34 cellular contexts compared by ENCODE assay signal in genomic region chr13:75091185-75091584, GRCh38.
"Had no signal": no experiment of that assay in that cellular context is flagged by ENCODE, and none has a peak within 500 bp of the region (broad histone marks: within the 10 kb centered on the region; RNA-seq: fewer than 3 reads in every experiment).

No MANE protein-coding gene starts in this region.

- H3K4me3 ChIP-seq: ascending aorta, Peyer's patch, SJSA1 had no signal

- H3K9me3 Mint-ChIP-seq: activated CD4-positive, alpha-beta T cell treated with anti-CD3 and anti-CD28 coated beads, Interleukin-2, amount 10 ng/mL, durations not matched to agents 24 days and 14 days; activated naive CD4-positive, alpha-beta T cell treated with anti-CD3 and anti-CD28 coated beads, Interleukin-2, amount 50 U/mL, for 24 hours; activated naive CD8-positive, alpha-beta T cell treated with anti-CD3 and anti-CD28 coated beads, Interleukin-2, amount 10 ng/mL, durations not matched to agents 7 days and 5 days; activated T-cell treated with anti-CD3 and anti-CD28 coated beads, Interleukin-2, amount 50 U/mL, for 24 hours; activated T-helper 2 cell treated with anti-CD3 and anti-CD28 coated beads, Interferon-gamma antibody, Interleukin-2, Interleukin-4, amounts not matched to agents 10 μg/mL and 5 μg/mL and 100 μg/mL, durations not matched to agents 14 hours and 24 hours and 36 hours; T-helper 1 cell treated with Interleukin-12 subunit alpha and Interleukin-12 subunit beta and Interleukin-4 antibody, amounts not matched to agents 30 μg/mL and 1 μg/mL, for 36 hours; T-helper 2 cell treated with Interferon-gamma antibody and Interleukin-4, amounts not matched to agents 5 μg/mL and 100 μg/mL, for 36 hours had no signal

- H3K27me3 ChIP-seq: ascending aorta, Peyer's patch, SJSA1 had no signal

- H3K27ac ChIP-seq: ascending aorta, Peyer's patch, SJSA1 had no signal

- H3K27ac Mint-ChIP-seq: activated CD4-positive, alpha-beta T cell treated with anti-CD3 and anti-CD28 coated beads, Interleukin-2, amount 10 ng/mL, durations not matched to agents 24 days and 14 days; activated CD8-positive, alpha-beta T cell treated with anti-CD3 and anti-CD28 coated beads, Interleukin-2, amount 10 ng/mL, durations not matched to agents 7 days and 5 days; activated naive CD4-positive, alpha-beta T cell treated with anti-CD3 and anti-CD28 coated beads, Interleukin-2, amount 50 U/mL, for 24 hours; activated naive CD8-positive, alpha-beta T cell treated with anti-CD3 and anti-CD28 coated beads, Interleukin-2, amount 10 ng/mL, durations not matched to agents 7 days and 5 days; activated T-cell treated with anti-CD3 and anti-CD28 coated beads, Interleukin-2, amount 50 U/mL, for 24 hours; activated T-helper 2 cell treated with anti-CD3 and anti-CD28 coated beads, Interferon-gamma antibody, Interleukin-2, Interleukin-4, amounts not matched to agents 10 μg/mL and 5 μg/mL and 100 μg/mL, durations not matched to agents 14 hours and 24 hours and 36 hours; T-helper 1 cell treated with Interleukin-12 subunit alpha and Interleukin-12 subunit beta and Interleukin-4 antibody, amounts not matched to agents 30 μg/mL and 1 μg/mL, for 36 hours; T-helper 2 cell treated with Interferon-gamma antibody and Interleukin-4, amounts not matched to agents 5 μg/mL and 100 μg/mL, for 36 hours had no signal

- H3K9ac ChIP-seq: SK-N-SH had no signal

- H3K4me1 Mint-ChIP-seq: activated CD4-positive, alpha-beta T cell treated with anti-CD3 and anti-CD28 coated beads, Interleukin-2, amount 10 ng/mL, durations not matched to agents 24 days and 14 days; activated naive CD4-positive, alpha-beta T cell treated with anti-CD3 and anti-CD28 coated beads, Interleukin-2, amount 50 U/mL, for 24 hours had no signal

- H3K9me3 ChIP-seq: ascending aorta, Peyer's patch, SJSA1, SK-N-SH had no signal

- H3K27me3 Mint-ChIP-seq: activated CD4-positive, alpha-beta T cell treated with anti-CD3 and anti-CD28 coated beads, Interleukin-2, amount 10 ng/mL, durations not matched to agents 24 days and 14 days; activated naive CD8-positive, alpha-beta T cell treated with anti-CD3 and anti-CD28 coated beads, Interleukin-2, amount 10 ng/mL, durations not matched to agents 7 days and 5 days had no signal

- H3K36me3 ChIP-seq: ascending aorta, Peyer's patch, SJSA1 had no signal

- H3K4me1 ChIP-seq: ascending aorta, Peyer's patch, SJSA1 had no signal

- ATAC-seq: activated CD8-positive, alpha-beta T cell treated with anti-CD3 and anti-CD28 coated beads, Interleukin-2, amount 10 ng/mL, durations not matched to agents 7 days and 5 days; PC-3 had no signal

- H3K4me2 ChIP-seq: SK-N-SH had no signal

- DNase-seq: activated CD4-positive, alpha-beta T cell treated with anti-CD3 and anti-CD28 coated beads, Interleukin-2, amount 10 ng/mL, durations not matched to agents 24 days and 14 days; activated CD4-positive, alpha-beta T cell treated with anti-CD3 and anti-CD28 coated beads, Interleukin-2, amount 50 U/mL, for 4 hours; activated CD8-positive, alpha-beta T cell treated with anti-CD3 and anti-CD28 coated beads, Interleukin-2, amount 10 ng/mL, durations not matched to agents 7 days and 5 days; activated gamma-delta T cell; activated naive CD4-positive, alpha-beta T cell treated with Interleukin-2 at 50 U/mL for 16 hours; activated naive CD8-positive, alpha-beta T cell treated with anti-CD3 and anti-CD28 coated beads, Interleukin-2, amount 10 ng/mL, durations not matched to agents 7 days and 5 days; activated T-cell treated with anti-CD3 and anti-CD28 coated beads, Interleukin-2, amount 50 U/mL, for 24 hours; amygdala; caudate nucleus; cerebellar nuclear complex; Karpas-422; KBM-7; MV-4-11; NCI-H1092; NCI-H1417; NCI-H146; NCI-H187 treated with DMSO at 0.1 percent for 48 hours; NCI-H2081; NCI-H2171 treated with DMSO at 0.1 percent for 48 hours; NCI-H226; NCI-H446 treated with DMSO at 0.1 percent for 48 hours; NCI-H524; NCI-H69; PC-3; Peyer's patch; RPMI8226; SHP77 treated with DMSO at 0.1 percent for 48 hours; SK-N-SH had no signal

- H3K36me3 Mint-ChIP-seq: activated naive CD4-positive, alpha-beta T cell treated with anti-CD3 and anti-CD28 coated beads, Interleukin-2, amount 50 U/mL, for 24 hours; activated naive CD8-positive, alpha-beta T cell treated with anti-CD3 and anti-CD28 coated beads, Interleukin-2, amount 10 ng/mL, durations not matched to agents 7 days and 5 days had no signal

- H3K4me3 Mint-ChIP-seq: activated CD4-positive, alpha-beta T cell treated with anti-CD3 and anti-CD28 coated beads, Interleukin-2, amount 10 ng/mL, durations not matched to agents 24 days and 14 days; activated CD8-positive, alpha-beta T cell treated with anti-CD3 and anti-CD28 coated beads, Interleukin-2, amount 10 ng/mL, durations not matched to agents 7 days and 5 days; activated naive CD4-positive, alpha-beta T cell treated with anti-CD3 and anti-CD28 coated beads, Interleukin-2, amount 50 U/mL, for 24 hours; activated naive CD8-positive, alpha-beta T cell treated with anti-CD3 and anti-CD28 coated beads, Interleukin-2, amount 10 ng/mL, durations not matched to agents 7 days and 5 days; activated T-cell treated with anti-CD3 and anti-CD28 coated beads, Interleukin-2, amount 50 U/mL, for 24 hours; T-helper 1 cell treated with Interleukin-12 subunit alpha and Interleukin-12 subunit beta and Interleukin-4 antibody, amounts not matched to agents 30 μg/mL and 1 μg/mL, for 36 hours; T-helper 2 cell treated with Interferon-gamma antibody and Interleukin-4, amounts not matched to agents 5 μg/mL and 100 μg/mL, for 36 hours had no signal
